In the genomic region with DNA sequence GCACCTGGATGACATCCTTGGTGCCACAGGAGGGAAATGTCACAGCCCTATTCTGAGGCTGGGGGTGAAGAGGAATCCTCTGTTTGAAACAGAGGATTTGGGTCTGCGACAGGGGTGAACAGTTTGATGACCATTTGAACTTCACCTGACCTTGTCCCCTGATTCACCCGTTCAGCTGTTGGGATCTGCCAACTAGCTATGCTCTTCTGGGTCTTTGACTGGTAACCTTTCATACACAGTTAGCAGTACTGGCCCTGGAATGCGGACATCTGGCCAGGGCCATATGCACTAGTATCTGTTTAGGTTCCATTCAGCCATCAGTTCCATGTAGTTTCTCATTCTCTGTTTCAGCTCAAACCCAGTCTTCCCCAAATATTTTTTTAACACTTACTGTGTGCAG, we compare ENCODE assay signal across 16 cellular contexts. TPM values are rescaled to one million over a fixed set of nuclear protein-coding genes. Genes with fewer than 3 reads are reported as not detected.
DNase-seq lines count a peak whose midpoint lies in the region; ATAC-seq, FAIRE-seq and TF ChIP-seq lines count a peak whose summit lies in the region.
"Had no signal": no experiment of that assay in that cellular context is flagged by ENCODE, and none has a peak within 500 bp of the region (broad histone marks: within the 10 kb centered on the region; RNA-seq: fewer than 3 reads in every experiment).

No MANE protein-coding gene starts in this region.

- H3K4me3 ChIP-seq in ascending aorta (no peak overlapping the region), lower lobe of right lung (no peak overlapping the region)
- H3K4me3 ChIP-seq: skin epidermis had no signal

- H3K4me1 ChIP-seq in ascending aorta = peaks cover 23 to 64% of the 10 kb centered on the region in 2 donors
- H3K4me1 ChIP-seq in lower lobe of right lung = peaks cover 55% of the 10 kb centered on the region

- intact Hi-C loops in ascending aorta (cut with DNase I) = loop anchor here (2.0 kb wide), 1 partner anchor 19 kb away; no protein-coding TSS in a partner anchor
- intact Hi-C loops in lower lobe of right lung (cut with DNase I) = no loop called here

- TF ChIP-seq CTCF in ascending aorta (IDR thresholded peaks at IDR 0.05) (no peak), lower lobe of right lung (IDR thresholded peaks at IDR 0.05) (no peak)

- H3K27me3 ChIP-seq in ascending aorta (no peaks in the 10 kb centered on the region), lower lobe of right lung (ENCODE audit: low read depth) (no peaks in the 10 kb centered on the region)

- H3K9me3 ChIP-seq in ascending aorta (no peaks in the 10 kb centered on the region), lower lobe of right lung (no peaks in the 10 kb centered on the region)

- H3K36me3 ChIP-seq in ascending aorta (peaks cover 5 to 6% of the 10 kb centered on the region in 2 donors), lower lobe of right lung (peaks cover 10% of the 10 kb centered on the region)

- ATAC-seq in lower lobe of right lung (no peak), GM18498 (IDR thresholded peaks at IDR 0.05; ENCODE audit: unreplicated experiment) (no peak)
- ATAC-seq: activated naive CD4-positive, alpha-beta T cell treated with anti-CD3 and anti-CD28 coated beads, Interleukin-2, amount 50 U/mL, for 72 hours had no signal

- TF ChIP-seq POLR2A in GM12892 (IDR thresholded peaks at IDR 0.05; ENCODE audit: low read depth, low read length) = no peak

- peak overlapping the region; percentile 72 to 90 for H3K27ac ChIP-seq in ascending aorta
- H3K27ac ChIP-seq in lower lobe of right lung = peak overlapping the region; percentile 37
- peak overlapping the region; percentile 99 for H3K27ac ChIP-seq in substantia nigra (ENCODE audit: low read depth, low read length, poor library complexity, severe bottlenecking)

- DNase-seq in LHCN-M2 (ENCODE audit: low read depth) (peak; percentile 56), ascending aorta (ENCODE audit: low spot score in 2 of 2) (no peak), lower lobe of right lung (no peak), substantia nigra (lab: John Stamatoyannopoulos, UW) (no peak), GM12892 (ENCODE audit: insufficient read length) (no peak), NCI-H1048 (lab: John Stamatoyannopoulos, UW) (no peak), AG08395 (ENCODE audit: low spot score) (no peak)
- DNase-seq: activated CD4-positive, CD25-positive, alpha-beta regulatory T cell treated with anti-CD3 and anti-CD28 coated beads, Interleukin-2, amount 50 U/mL, for 72 hours; activated CD8-positive, alpha-beta memory T cell treated with anti-CD3 and anti-CD28 coated beads, Interleukin-2, amount 50 U/mL, for 48 hours; cerebellar nuclear complex; NCI-H510A treated with DMSO at 0.1 percent for 48 hours; T-helper 2 cell had no signal

- no peak for FAIRE-seq in GM12892 (lab: Jason Lieb, UNC)
- FAIRE-seq: RCC 7860 had no signal

RNA-seq across cellular contexts. Expression of a gene that starts 47.2 kb away (rescaled TPM):
- total RNA-seq in LHCN-M2 (2014; rRNA removed) = 12.9 and 15.0 TPM in 2 replicates
- polyA plus RNA-seq in LHCN-M2 (2012) = 12.6 TPM
- total RNA-seq in ascending aorta = 181 TPM
- total RNA-seq in lower lobe of right lung = 60.9 TPM
- polyA plus RNA-seq in GM12892 (2012; ENCODE audit: missing spikeins) = 16.0 TPM

Comparison
In these comparisons a context has a peak if more than half of its experiments do, and no peak if none do; other contexts are left out.
1. H3K27ac ChIP-seq: peak in every context shown above with its lines; median percentile 99 in substantia nigra; 81 in ascending aorta; 37 in lower lobe of right lung.